In genomic region chrX:124346877-124347241, GRCh38 we compare ENCODE assay signal across 20 cellular contexts. TPM values are rescaled to one million over a fixed set of nuclear protein-coding genes. Genes with fewer than 3 reads are reported as not detected.
DNase-seq lines count a peak whose midpoint lies in the region; ATAC-seq and TF ChIP-seq lines count a peak whose summit lies in the region.
"Had no signal": no experiment of that assay in that cellular context is flagged by ENCODE, and none has a peak within 500 bp of the region (broad histone marks: within the 10 kb centered on the region; RNA-seq: fewer than 3 reads in every experiment).

No MANE protein-coding gene starts in this region.

- TF ChIP-seq POLR2A in upper lobe of left lung (IDR thresholded peaks at IDR 0.05): no peak

- intact Hi-C loops in lower lobe of right lung (cut with DNase I): no loop called here
- intact Hi-C loops in heart right ventricle (cut with DNase I): no loop called here

- peak overlapping the region; percentile 23 for H3K4me3 ChIP-seq in lower lobe of right lung
- peak overlapping the region in 3 of 4 donors; percentile 5 to 19 (median 17) for H3K4me3 ChIP-seq in upper lobe of left lung
- peak overlapping the region in 1 of 10 donors; percentile 41 for H3K4me3 ChIP-seq in heart right ventricle
- H3K4me3 ChIP-seq: gastrocnemius medialis, psoas muscle, uterus had no signal

- H3K4me1 ChIP-seq in lower lobe of right lung (no peaks in the 10 kb centered on the region), upper lobe of left lung (no peaks in the 10 kb centered on the region), heart right ventricle (no peaks in the 10 kb centered on the region)
- H3K4me1 ChIP-seq: gastrocnemius medialis, psoas muscle, uterus had no signal

- no peak for TF ChIP-seq EP300 in upper lobe of left lung (IDR thresholded peaks at IDR 0.05)

- ATAC-seq in lower lobe of right lung (no peak), upper lobe of left lung (ENCODE audit: low FRiP score in 2 of 2) (no peak), heart right ventricle (no peak)
- ATAC-seq: gastrocnemius medialis, Panc1, psoas muscle had no signal

- no peak for TF ChIP-seq CTCF in lower lobe of right lung (IDR thresholded peaks at IDR 0.05)
- no peak for TF ChIP-seq CTCF in upper lobe of left lung (IDR thresholded peaks at IDR 0.05)
- TF ChIP-seq CTCF in heart right ventricle (IDR thresholded peaks at IDR 0.05): no peak

- 60 to 83% methylated on average over 1 to 15 of the region's 15 CpGs for WGBS in upper lobe of left lung, 2 donors
- 88% methylated on average over 14 to 15 of the region's 15 CpGs for WGBS in heart right ventricle, 2 donors

- DNase-seq in activated effector memory CD4-positive, alpha-beta T cell treated with anti-CD3 and anti-CD28 coated beads, Interleukin-2, amount 50 U/mL, for 16 hours: peak; percentile 63
- DNase-seq in activated effector memory CD4-positive, alpha-beta T cell treated with Interleukin-2 at 50 U/mL for 16 hours: no peak
- peak; percentile 37 to 41 for DNase-seq in activated T-cell treated with anti-CD3 and anti-CD28 coated beads, Interleukin-2, amount 50 U/mL, for 48 hours
- no peak for DNase-seq in lower lobe of right lung
- no peak for DNase-seq in upper lobe of left lung
- DNase-seq in heart right ventricle: no peak
- DNase-seq in NCI-H1694 treated with DMSO at 0.1 percent for 48 hours (lab: John Stamatoyannopoulos, UW): no peak
- no peak for DNase-seq in NCI-H1105 treated with DMSO at 0.1 percent for 48 hours (lab: John Stamatoyannopoulos, UW)
- DNase-seq: COR-L47, gastrocnemius medialis, KG1, NCI-H1092 treated with DMSO at 0.1 percent for 48 hours, psoas muscle, uterus had no signal

- no peaks in the 10 kb centered on the region for H3K9me3 ChIP-seq in lower lobe of right lung
- no peaks in the 10 kb centered on the region for H3K9me3 ChIP-seq in upper lobe of left lung
- H3K9me3 ChIP-seq in heart right ventricle: no peaks in the 10 kb centered on the region
- H3K9me3 ChIP-seq: gastrocnemius medialis, psoas muscle, uterus had no signal

- H3K27ac ChIP-seq in lower lobe of right lung (no peak overlapping the region), upper lobe of left lung (peak overlapping the region in 2 of 4 donors; percentile 36 to 71), heart right ventricle (peak overlapping the region in 1 of 10 donors; percentile 81)
- H3K27ac ChIP-seq: gastrocnemius medialis, HL-60, psoas muscle, uterus, VCaP had no signal

- H3K27me3 ChIP-seq in lower lobe of right lung (ENCODE audit: low read depth) (no peaks in the 10 kb centered on the region), upper lobe of left lung (no peaks in the 10 kb centered on the region), heart right ventricle (no peaks in the 10 kb centered on the region)
- H3K27me3 ChIP-seq: gastrocnemius medialis, uterus had no signal

- H3K36me3 ChIP-seq in lower lobe of right lung (no peaks in the 10 kb centered on the region), upper lobe of left lung (no peaks in the 10 kb centered on the region), heart right ventricle (no peaks in the 10 kb centered on the region)
- H3K36me3 ChIP-seq: gastrocnemius medialis, uterus had no signal

RNA-seq across cellular contexts. Expression of gene SH2D1A, which starts 0.5 kb away (rescaled TPM):
- total RNA-seq in lower lobe of right lung (1.0 TPM), upper lobe of left lung (10 to 100 TPM in 1 of 6 donors, 1 to 10 TPM in 4, under 1 TPM in 1; 0.44 to 11.0 (median 1.5) TPM), heart right ventricle (1 to 10 TPM in 1 of 10 donors, under 1 TPM in 4, not detected in 5; 0.11 to 1.6 (median 0.13) TPM)
- polyA plus RNA-seq in heart right ventricle: under 1 TPM; 0.03 to 0.15 TPM
- total RNA-seq: endothelial cell of umbilical vein, gastrocnemius medialis had no signal
- polyA plus RNA-seq: AG04450, endothelial cell of umbilical vein had no signal

RNA-seq across cellular contexts. Expression of gene TEX13D, which starts 14.4 kb away (rescaled TPM):
- total RNA-seq in lower lobe of right lung: not detected
- not detected for total RNA-seq in upper lobe of left lung
- total RNA-seq in heart right ventricle: not detected
- not detected for polyA plus RNA-seq in heart right ventricle
- total RNA-seq: endothelial cell of umbilical vein, gastrocnemius medialis, liver, psoas muscle, uterus had no signal
- polyA plus RNA-seq: AG04450, endothelial cell of umbilical vein, liver had no signal

Comparison
In these comparisons a context has a peak if more than half of its experiments do, and no peak if none do; other contexts are left out.
1. DNase-seq: peak in activated effector memory CD4-positive, alpha-beta T cell treated with anti-CD3 and anti-CD28 coated beads, Interleukin-2, amount 50 U/mL, for 16 hours (single experiment) and activated T-cell treated with anti-CD3 and anti-CD28 coated beads, Interleukin-2, amount 50 U/mL, for 48 hours (2 of 2); none in activated effector memory CD4-positive, alpha-beta T cell treated with Interleukin-2 at 50 U/mL for 16 hours (single experiment), lower lobe of right lung (single experiment), upper lobe of left lung (0 of 2), heart right ventricle (0 of 2), NCI-H1694 treated with DMSO at 0.1 percent for 48 hours (single experiment) and NCI-H1105 treated with DMSO at 0.1 percent for 48 hours (single experiment).